Comparison of ENCODE assay signal across 8 cellular contexts in the genomic region with DNA sequence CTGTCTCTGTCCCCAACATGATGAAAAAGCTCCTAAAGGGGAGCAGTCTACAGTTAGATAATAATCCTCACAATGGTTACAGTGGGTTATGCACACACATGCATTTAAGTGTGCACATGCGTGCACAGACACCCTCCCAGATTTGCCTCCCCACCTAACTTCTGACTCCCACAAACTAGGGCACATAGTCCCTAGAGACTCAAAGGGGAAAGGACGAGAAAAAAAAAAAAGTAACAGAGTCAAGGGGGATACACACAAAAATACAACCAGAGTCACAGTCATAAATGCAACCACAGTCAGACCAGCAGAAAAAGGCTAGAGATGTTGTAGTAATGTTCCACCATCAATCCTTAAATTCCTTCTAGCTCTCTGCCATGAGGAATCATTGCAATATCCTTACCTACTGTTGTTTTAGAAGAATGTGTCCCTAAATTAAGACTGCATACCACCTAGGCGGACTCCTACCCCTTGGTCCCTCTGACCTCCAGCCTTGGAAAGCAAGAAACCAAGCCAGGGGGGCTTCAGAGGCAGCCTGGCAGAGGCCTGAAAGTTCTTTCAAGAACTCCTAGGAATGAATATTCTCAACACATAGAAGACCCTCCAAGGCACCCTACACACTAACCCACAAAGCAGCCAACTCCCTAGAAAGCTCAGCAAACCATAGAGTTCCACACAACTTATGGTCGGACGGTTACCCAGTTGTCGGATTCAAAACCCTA. TPM values are rescaled to one million over a fixed set of nuclear protein-coding genes. Genes with fewer than 3 reads are reported as not detected.
A peak's percentile ranks its signal among the peaks of the same experiment; 100 is the strongest.
DNase-seq lines count a peak whose midpoint lies in the region; ATAC-seq and TF ChIP-seq lines count a peak whose summit lies in the region.

No MANE protein-coding gene starts in this region.

- H3K36me3 ChIP-seq in Caco-2 (ENCODE audit: control insufficient read depth, insufficient read depth, low read length), result peaks cover 9% of the 10 kb centered on the region
- peaks cover 35% of the 10 kb centered on the region for H3K36me3 ChIP-seq in RWPE2 (ENCODE audit: low read depth)
- H3K36me3 ChIP-seq in esophagus squamous epithelium, result peaks cover 23 to 56% (median 29%) of the 10 kb centered on the region in 3 donors
- H3K36me3 ChIP-seq in parathyroid adenoma (ENCODE audit: control insufficient read depth, insufficient read depth, low read length), result no peaks in the 10 kb centered on the region

- H3K27me3 Mint-ChIP-seq in Caco-2 (ENCODE audit: insufficient read depth, unreplicated experiment), result no peaks in the 10 kb centered on the region

- H3K4me3 ChIP-seq in Caco-2 (ENCODE audit: low read depth, low read length) (peak overlapping the region; percentile 98), RWPE2 (ENCODE audit: severe bottlenecking) (peak overlapping the region; percentile 79), esophagus squamous epithelium (peak overlapping the region; percentile 89 to 98 (median 92)), parathyroid adenoma (ENCODE audit: low read depth, low read length) (peak overlapping the region; percentile 92)

- H3K79me2 ChIP-seq in parathyroid adenoma, result peaks cover 20% of the 10 kb centered on the region

- no peaks in the 10 kb centered on the region for H3K9me3 ChIP-seq in Caco-2
- no peaks in the 10 kb centered on the region for H3K9me3 ChIP-seq in RWPE2 (ENCODE audit: severe bottlenecking)
- H3K9me3 ChIP-seq in esophagus squamous epithelium, result no peaks in the 10 kb centered on the region
- no peaks in the 10 kb centered on the region for H3K9me3 ChIP-seq in parathyroid adenoma (ENCODE audit: control insufficient read depth, low read length)

- peak overlapping the region; percentile 66 for H3K27ac ChIP-seq in RWPE2 (ENCODE audit: poor library complexity, severe bottlenecking)
- peak overlapping the region; percentile 95 to 97 (median 96) for H3K27ac ChIP-seq in esophagus squamous epithelium
- no peak overlapping the region for H3K27ac ChIP-seq in parathyroid adenoma

- intact Hi-C loops in Caco-2 (cut with micrococcal nuclease; ENCODE audit: unreplicated experiment), result no loop called here
- intact Hi-C loops in esophagus squamous epithelium (cut with DNase I), result no loop called here
- intact Hi-C loops in head of caudate nucleus (cut with DNase I), result loop anchor here (10.0 kb wide), 1 partner anchor 162 kb away; no protein-coding TSS in a partner anchor

- H3K4me3 Mint-ChIP-seq in Caco-2 (ENCODE audit: unreplicated experiment), result peak overlapping the region; percentile 88

- no peak for ATAC-seq in RWPE2 (ENCODE audit: low read depth)

- peaks cover 61% of the 10 kb centered on the region for H3K36me3 Mint-ChIP-seq in Caco-2 (ENCODE audit: insufficient read depth, unreplicated experiment)

- peak overlapping the region; percentile 78 for H3K27ac Mint-ChIP-seq in Caco-2 (ENCODE audit: unreplicated experiment)

- H3K4me1 ChIP-seq in Caco-2, result peaks cover 26% of the 10 kb centered on the region
- peaks cover 3% of the 10 kb centered on the region for H3K4me1 ChIP-seq in RWPE2 (ENCODE audit: insufficient read depth, poor library complexity, severe bottlenecking)
- peaks cover 27 to 73% (median 37%) of the 10 kb centered on the region in 3 donors for H3K4me1 ChIP-seq in esophagus squamous epithelium
- peaks cover 7% of the 10 kb centered on the region for H3K4me1 ChIP-seq in parathyroid adenoma

- DNase-seq in Caco-2, result no peak
- no peak for DNase-seq in RWPE2 (ENCODE audit: low spot score)
- DNase-seq in esophagus squamous epithelium (lab: John Stamatoyannopoulos, UW), result no peak
- no peak for DNase-seq in head of caudate nucleus
- no peak for DNase-seq in HPDE6-E6E7 (ENCODE audit: extremely low spot score)
- no peak for DNase-seq in NCI-H1417 treated with DMSO at 0.1 percent for 48 hours (lab: John Stamatoyannopoulos, UW)
- DNase-seq in inferior parietal cortex (ENCODE audit: extremely low spot score), result no peak

- no peak for TF ChIP-seq POLR2A in esophagus squamous epithelium (IDR thresholded peaks at IDR 0.05)

- H2AFZ ChIP-seq in parathyroid adenoma, result no peak overlapping the region

- peak overlapping the region; percentile 80 for H3K4me2 ChIP-seq in parathyroid adenoma (ENCODE audit: low read length)

- no TSS peak for BruUV-seq in Caco-2 (replicated peaks; lab: Mats Ljungman, UMichigan)

- H3K4me1 Mint-ChIP-seq in Caco-2 (ENCODE audit: low read depth, unreplicated experiment), result peaks cover 30% of the 10 kb centered on the region

- H3K27me3 ChIP-seq in Caco-2 (replicated peaks; ENCODE audit: control insufficient read depth, insufficient read depth, low read length) (no peaks in the 10 kb centered on the region), RWPE2 (ENCODE audit: insufficient read depth, poor library complexity, severe bottlenecking) (no peaks in the 10 kb centered on the region), esophagus squamous epithelium (no peaks in the 10 kb centered on the region), parathyroid adenoma (ENCODE audit: control insufficient read depth, insufficient read depth, low read length) (no peaks in the 10 kb centered on the region)

- CTCF ChIA-PET in Caco-2 (lab: Charles Lee), result interaction anchor here (1.8 kb wide), 1 partner anchor 10 kb away, joined by 5 read pairs; the partner anchor contains the start of gene DENND4B

- no peak overlapping the region for H3K9ac ChIP-seq in parathyroid adenoma

- H3K9me3 Mint-ChIP-seq in Caco-2 (ENCODE audit: unreplicated experiment), result no peaks in the 10 kb centered on the region

- POLR2A ChIA-PET in Caco-2 (lab: Charles Lee), result interaction anchor here (2.5 kb wide), 1 partner anchor 10 kb away, joined by 22 read pairs; the partner anchor contains the start of gene CREB3L4

- TF ChIP-seq CTCF in Caco-2 (IDR thresholded peaks at IDR 0.05; ENCODE audit: insufficient read depth in 1 of 2, low read depth in 1 of 2, low read length in 1 of 2, severe bottlenecking in 1 of 2, unreplicated experiment in 1 of 2), result no peak
- no peak for TF ChIP-seq CTCF in RWPE2 (IDR thresholded peaks at IDR 0.05; ENCODE audit: poor library complexity, severe bottlenecking)
- no peak for TF ChIP-seq CTCF in esophagus squamous epithelium (IDR thresholded peaks at IDR 0.05)
- TF ChIP-seq CTCF in parathyroid adenoma (IDR thresholded peaks at IDR 0.05), result no peak

- WGBS in esophagus squamous epithelium, 2 donors, result 20 to 24% methylated on average over 4 to 6 of the region's 6 CpGs

RNA-seq across cellular contexts. Expression of gene CRTC2, which starts 1.3 kb away (rescaled TPM):
- total RNA-seq in Caco-2 (2022), result 24.4 and 30.8 TPM in 2 replicates
- 10 to 100 TPM in 1 of 4 donors, 1 to 10 TPM in 3; 7.5 to 13.2 (median 8.0) TPM for total RNA-seq in esophagus squamous epithelium

RNA-seq across cellular contexts. Expression of gene SLC39A1, which starts 6.2 kb away (rescaled TPM):
- total RNA-seq in Caco-2 (2022), result 135 and 150 TPM in 2 replicates
- 10 to 100 TPM; 42.5 to 74.2 (median 58.8) TPM for total RNA-seq in esophagus squamous epithelium

RNA-seq across cellular contexts. Expression of gene CREB3L4, which starts 10.5 kb away (rescaled TPM):
- total RNA-seq in Caco-2 (2022) (9.0 and 9.8 TPM in 2 replicates), esophagus squamous epithelium (10 to 100 TPM in 1 of 4 donors, 1 to 10 TPM in 3; 3.7 to 14.4 (median 8.1) TPM)

RNA-seq across cellular contexts. Expression of gene DENND4B, which starts 10.6 kb away (rescaled TPM):
- total RNA-seq in Caco-2 (2022) (78.2 and 79.0 TPM in 2 replicates), esophagus squamous epithelium (10 to 100 TPM in 3 of 4 donors, 1 to 10 TPM in 1; 5.9 to 31.7 (median 14.1) TPM)

RNA-seq across cellular contexts. Expression of gene JTB, which starts 20.3 kb away (rescaled TPM):
- total RNA-seq in Caco-2 (2022) (123 and 124 TPM in 2 replicates), esophagus squamous epithelium (100 to 1,000 TPM; 144 to 225 (median 204) TPM)
